9 cellular contexts compared by ENCODE assay signal in genomic region chr17:39951924-39952664, GRCh38. TPM values are rescaled to one million over a fixed set of nuclear protein-coding genes. Genes with fewer than 3 reads are reported as not detected.
DNase-seq lines count a peak whose midpoint lies in the region; ATAC-seq and TF ChIP-seq lines count a peak whose summit lies in the region.
"Had no signal": no experiment of that assay in that cellular context is flagged by ENCODE, and none has a peak within 500 bp of the region (broad histone marks: within the 10 kb centered on the region; RNA-seq: fewer than 3 reads in every experiment).

No MANE protein-coding gene starts in this region.

- no peak for DNase-seq in fibroblast of lung (ENCODE audit: low read depth in 2 of 2)
- no peak for DNase-seq in retinal pigment epithelial cell (ENCODE audit: low read depth)
- no peak for DNase-seq in NCI-H526 (lab: John Stamatoyannopoulos, UW)
- DNase-seq in MV-4-11 (lab: John Stamatoyannopoulos, UW): no peak
- DNase-seq in superior temporal gyrus (ENCODE audit: extremely low spot score): no peak
- no peak for DNase-seq in DMS 273 treated with DMSO at 0.1 percent for 48 hours (lab: John Stamatoyannopoulos, UW)

- peak overlapping the region; percentile 85 for H3K4me2 ChIP-seq in OCI-LY3 (ENCODE audit: low read length)
- peak overlapping the region; percentile 77 for H3K4me2 ChIP-seq in fibroblast of lung (ENCODE audit: extremely low read depth, insufficient read depth, low read length)

- peak; percentile 13 for ATAC-seq in GM18520 (IDR thresholded peaks at IDR 0.05; ENCODE audit: unreplicated experiment)

- H3K4me3 ChIP-seq in OCI-LY3 (ENCODE audit: low read length) (peak overlapping the region; percentile 87), fibroblast of lung (replicated peaks in 1 of 4; ENCODE audit: control extremely low read depth in 1 of 4, insufficient read depth in 1 of 4, low read depth in 3 of 4, low read length in 4 of 4) (peak overlapping the region; percentile 19 to 53 (median 28)), retinal pigment epithelial cell (ENCODE audit: low read length) (peak overlapping the region; percentile 43)

- H3K27me3 ChIP-seq in OCI-LY3 (ENCODE audit: low read depth, low read length): peaks cover 7% of the 10 kb centered on the region; the same call in 1 of the 2 replicates
- peaks cover 3% of the 10 kb centered on the region for H3K27me3 ChIP-seq in fibroblast of lung (ENCODE audit: control insufficient read depth, insufficient read depth, low read length)

- TF ChIP-seq CTCF in OCI-LY3 (IDR thresholded peaks at IDR 0.05; ENCODE audit: low read depth, low read length) (no peak), fibroblast of lung (conservative IDR thresholded peaks at IDR 0.05 in 1 of 2, IDR thresholded peaks at IDR 0.05 in 1 of 2; ENCODE audit: low read depth in 1 of 2, low read length in 2 of 2) (no peak), retinal pigment epithelial cell (conservative IDR thresholded peaks at IDR 0.05; ENCODE audit: low read depth, low read length) (no peak)

- H2AFZ ChIP-seq in OCI-LY3 (ENCODE audit: low read depth, low read length): peak overlapping the region; percentile 82; the same call in 1 of the 2 replicates
- peak overlapping the region; percentile 77 for H2AFZ ChIP-seq in fibroblast of lung (ENCODE audit: low read length)

- no peaks in the 10 kb centered on the region for H4K20me1 ChIP-seq in OCI-LY3 (ENCODE audit: insufficient read depth, low read length)
- no peaks in the 10 kb centered on the region for H4K20me1 ChIP-seq in fibroblast of lung (ENCODE audit: control insufficient read depth, extremely low read depth, insufficient read depth, low read length)

- H3K27ac ChIP-seq in OCI-LY3 (ENCODE audit: low read length) (no peak overlapping the region), fibroblast of lung (ENCODE audit: insufficient read depth, low read length) (no peak overlapping the region)

- no peaks in the 10 kb centered on the region for H3K9me3 ChIP-seq in OCI-LY3 (ENCODE audit: insufficient read depth, low read length)
- no peaks in the 10 kb centered on the region for H3K9me3 ChIP-seq in fibroblast of lung (ENCODE audit: control insufficient read depth, insufficient read depth, low read depth, low read length)

- H3K9ac ChIP-seq in OCI-LY3 (ENCODE audit: low read length) (0 out of 2 replicates have a peak overlapping the region, but pooled peaks have one; percentile 41), fibroblast of lung (ENCODE audit: insufficient read depth, low read length) (peak overlapping the region; percentile 37)

- no peaks in the 10 kb centered on the region for H3K79me2 ChIP-seq in OCI-LY3 (ENCODE audit: low read length)
- H3K79me2 ChIP-seq in fibroblast of lung (ENCODE audit: control insufficient read depth, insufficient read depth, low read length): no peaks in the 10 kb centered on the region

- H3K36me3 ChIP-seq in OCI-LY3 (replicated peaks; ENCODE audit: low read depth, low read length) (no peaks in the 10 kb centered on the region), fibroblast of lung (ENCODE audit: control insufficient read depth, insufficient read depth, low read length) (no peaks in the 10 kb centered on the region)

- H3K4me1 ChIP-seq in OCI-LY3 (ENCODE audit: low read length) (peaks cover 8% of the 10 kb centered on the region; the same call in 1 of the 2 replicates), fibroblast of lung (ENCODE audit: control insufficient read depth, extremely low read depth, insufficient read depth, low read length) (peaks cover 4% of the 10 kb centered on the region)

RNA-seq across cellular contexts. Expression of gene GSDMA, which starts 10.7 kb away (rescaled TPM):
- not detected in 2 replicates for total RNA-seq in fibroblast of lung
- not detected in 2 replicates for polyA plus RNA-seq in fibroblast of lung
- not detected in 2 replicates for polyA plus RNA-seq in fibroblast of lung (2012)
- polyA minus RNA-seq in fibroblast of lung (ENCODE audit: low replicate concordance): not detected in 2 replicates
- total RNA-seq: glomerular endothelial cell had no signal

RNA-seq across cellular contexts. Expression of gene LRRC3C, which starts 24.6 kb away (rescaled TPM):
- not detected in 2 replicates for total RNA-seq in fibroblast of lung
- not detected in 2 replicates for polyA plus RNA-seq in fibroblast of lung
- polyA plus RNA-seq in fibroblast of lung (2012): not detected in 2 replicates
- not detected in 2 replicates for polyA minus RNA-seq in fibroblast of lung (ENCODE audit: low replicate concordance)
- total RNA-seq: glomerular endothelial cell had no signal

RNA-seq across cellular contexts. Expression of gene ORMDL3, which starts 24.7 kb away (rescaled TPM):
- total RNA-seq in fibroblast of lung: 48.1 and 51.9 TPM in 2 replicates
- polyA plus RNA-seq in fibroblast of lung: 22.3 and 30.1 TPM in 2 replicates
- 64.2 and 75.9 TPM in 2 replicates for polyA plus RNA-seq in fibroblast of lung (2012)
- 144 and 147 TPM in 2 replicates for polyA minus RNA-seq in fibroblast of lung (ENCODE audit: low replicate concordance)

RNA-seq across cellular contexts. Expression of gene PSMD3, which starts 28.5 kb away (rescaled TPM):
- total RNA-seq in fibroblast of lung: 55.2 and 55.5 TPM in 2 replicates
- polyA plus RNA-seq in fibroblast of lung: 66.9 and 107 TPM in 2 replicates
- polyA plus RNA-seq in fibroblast of lung (2012): 83.3 and 134 TPM in 2 replicates
- polyA minus RNA-seq in fibroblast of lung (ENCODE audit: low replicate concordance): 181 and 235 TPM in 2 replicates

RNA-seq across cellular contexts. Expression of gene GSDMB, which starts 33.7 kb away (rescaled TPM):
- total RNA-seq in fibroblast of lung: 4.4 and 5.6 TPM in 2 replicates
- 1.1 and 2.3 TPM in 2 replicates for polyA plus RNA-seq in fibroblast of lung
- polyA plus RNA-seq in fibroblast of lung (2012): 1.1 and 2.6 TPM in 2 replicates
- 0.75 and 0.82 TPM in 2 replicates for polyA minus RNA-seq in fibroblast of lung (ENCODE audit: low replicate concordance)

Comparison
In these comparisons a context has a peak if more than half of its experiments do, and no peak if none do; other contexts are left out.
1. H3K4me3 ChIP-seq: peak in every context shown above with its lines; median percentile 87 in OCI-LY3; 43 in retinal pigment epithelial cell; 28 in fibroblast of lung.